ENCODE assay signal across 24 cellular contexts in genomic region chr6:84953401-84953800, GRCh38.
"Had no signal": no experiment of that assay in that cellular context is flagged by ENCODE, and none has a peak within 500 bp of the region (broad histone marks: within the 10 kb centered on the region; RNA-seq: fewer than 3 reads in every experiment).

No MANE protein-coding gene starts in this region.

- H3K27ac ChIP-seq: breast epithelium, gastroesophageal sphincter, heart left ventricle, left ventricle myocardium inferior, psoas muscle, skin epidermis, suprapubic skin had no signal

- DNase-seq: activated CD4-positive, alpha-beta T cell treated with anti-CD3 and anti-CD28 coated beads, Interleukin-2, amount 50 U/mL, for 1 hour; activated CD4-positive, CD25-positive, alpha-beta regulatory T cell treated with anti-CD3 and anti-CD28 coated beads, Interleukin-2, amount 50 U/mL, for 72 hours; activated CD8-positive, alpha-beta memory T cell treated with anti-CD3 and anti-CD28 coated beads, Interleukin-2, amount 50 U/mL, for 4 hours; activated naive CD4-positive, alpha-beta T cell treated with anti-CD3 and anti-CD28 coated beads for 36 hours; activated naive CD8-positive, alpha-beta T cell treated with anti-CD3 and anti-CD28 coated beads, Interleukin-2, amount 50 U/mL, for 24 hours; activated T-cell treated with anti-CD3 and anti-CD28 coated beads, Interleukin-2, amount 50 U/mL, for 4 hours; aorta; cerebellar nuclear complex; effector CD4-positive, alpha-beta T cell; heart left ventricle; kidney glomerular epithelial cell; left ventricle myocardium inferior; mammary epithelial cell; mucosa of descending colon; naive B cell; psoas muscle; right cardiac atrium; stimulated activated CD4-positive, alpha-beta T cell treated with anti-CD3 and anti-CD28 coated beads, Interleukin-4, amount 100 ng/mL, for 1 hour; stimulated activated naive CD8-positive, alpha-beta T cell treated with anti-CD3 and anti-CD28 coated beads, Interleukin-15, amount 100 ng/mL, for 72 hours; T-helper 1 cell had no signal

- H3K27me3 ChIP-seq: breast epithelium, gastroesophageal sphincter, heart left ventricle, suprapubic skin had no signal

- H3K4me3 ChIP-seq: breast epithelium, gastroesophageal sphincter, heart left ventricle, left ventricle myocardium inferior, mucosa of descending colon, psoas muscle, skin epidermis, suprapubic skin had no signal

- H3K36me3 ChIP-seq: breast epithelium, gastroesophageal sphincter, heart left ventricle, left ventricle myocardium inferior, suprapubic skin had no signal

- H3K4me1 ChIP-seq: breast epithelium, gastroesophageal sphincter, heart left ventricle, left ventricle myocardium inferior, psoas muscle, suprapubic skin had no signal

- H3K9me3 ChIP-seq: mucosa of descending colon had no signal
